Comparison of ENCODE assay signal across 5 cellular contexts in genomic region chr12:94555687-94556086, GRCh38.
"Had no signal": no experiment of that assay in that cellular context is flagged by ENCODE, and none has a peak within 500 bp of the region (broad histone marks: within the 10 kb centered on the region; RNA-seq: fewer than 3 reads in every experiment).

No MANE protein-coding gene starts in this region.

- H3K4me3 ChIP-seq: K562 had no signal

- H3K4me3 Mint-ChIP-seq: IgD-negative memory B cell had no signal

- H3K27ac ChIP-seq: HL-60 had no signal

- DNase-seq: IMR-90 had no signal

- ATAC-seq: HepG2, K562 had no signal
